In the genomic region with DNA sequence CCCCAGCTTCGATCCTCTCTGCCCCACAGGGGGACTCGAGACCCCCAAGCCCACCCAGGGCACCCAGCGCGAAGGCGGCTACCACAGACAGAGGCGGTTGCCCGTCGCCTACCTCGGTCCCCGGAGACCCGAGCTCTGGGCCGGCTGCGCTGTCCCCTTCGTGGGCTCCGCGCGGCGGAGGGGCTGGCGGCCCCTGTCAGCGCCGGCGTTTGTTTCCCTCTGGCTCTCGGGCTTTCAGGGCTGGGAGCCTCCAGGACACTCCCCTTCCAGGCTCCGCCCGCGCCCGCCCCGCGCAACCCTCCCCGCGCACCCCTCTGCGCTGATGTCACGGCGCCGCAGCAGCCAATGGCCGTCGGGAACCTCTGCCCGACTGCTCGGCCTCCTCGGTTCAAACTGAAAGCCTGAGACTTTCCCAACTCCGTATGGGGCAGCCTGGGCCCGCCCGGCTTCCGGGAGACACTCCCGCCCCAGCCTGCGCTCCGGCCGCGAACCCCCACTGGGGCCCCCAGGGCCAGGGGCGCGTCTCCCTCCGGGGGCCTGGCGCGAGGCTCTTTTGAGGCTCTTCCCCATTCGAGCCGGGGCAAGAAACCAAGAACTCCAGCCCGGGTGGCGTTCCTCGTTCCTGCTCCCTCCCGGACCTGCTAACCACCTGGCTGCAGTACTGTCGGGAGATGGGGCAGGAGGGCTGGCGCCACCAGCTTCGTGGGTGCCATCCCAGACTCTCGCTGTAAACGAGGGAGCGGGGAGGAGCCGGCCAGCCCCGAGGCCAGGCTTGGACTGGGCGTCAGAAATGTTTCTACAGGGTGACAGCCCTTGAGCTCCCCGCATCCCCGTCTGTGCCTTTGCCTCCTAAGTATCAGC, we compare ENCODE assay signal across 1 cellular context.
A peak's percentile ranks its signal among the peaks of the same experiment; 100 is the strongest.
TF ChIP-seq lines count a peak whose summit lies in the region.

Gene CDC42EP4, minus strand, starts transcription at position 221 of the 861 bp plus-strand sequence. CDS start 25,501 bp downstream, outside the sequence.

TF ChIP-seq in GM12878, 131 proteins besides CTCF, POLR2A, EP300 and RAD21 (continued from another document):
- TF ChIP-seq CEBPZ (IDR thresholded peaks at IDR 0.05; ENCODE audit: low read depth, low read length) (no peak), SREBF2 (IDR thresholded peaks at IDR 0.05; ENCODE audit: low read length) (no peak), NR2F1 (conservative IDR thresholded peaks at IDR 0.05) (0 out of 2 replicates have a peak, but pooled peaks have one; percentile 33), CREB1 (IDR thresholded peaks at IDR 0.05; ENCODE audit: low read depth) (peak; percentile 68; the same call in 1 of the 2 replicates), IKZF2 (IDR thresholded peaks at IDR 0.05) (peak; percentile 41 to 45; a peak in 3 of 4 replicates), KLF5 (IDR thresholded peaks at IDR 0.05; ENCODE audit: partially characterized antibody) (no peak), SPI1 (IDR thresholded peaks at IDR 0.05; ENCODE audit: borderline replicate concordance, insufficient read depth, low read depth, low read length) (peak; percentile 16; the same call in 1 of the 2 replicates), ZNF687 (IDR thresholded peaks at IDR 0.05) (peak; percentile 82; the same call in 1 of the 2 replicates), MXI1 (IDR thresholded peaks at IDR 0.05; ENCODE audit: low read depth, low read length) (peak; percentile 73), CHD2 (IDR thresholded peaks at IDR 0.05; ENCODE audit: borderline replicate concordance, low read depth, low read length) (no peak), GATAD2B (conservative IDR thresholded peaks at IDR 0.05; ENCODE audit: low read depth) (peak; percentile 78; the same call in 1 of the 2 replicates), BACH1 (IDR thresholded peaks at IDR 0.05; ENCODE audit: borderline replicate concordance) (no peak), DPF2 (IDR thresholded peaks at IDR 0.05) (peak; percentile 42; the same call in 1 of the 2 replicates), NRF1 (conservative IDR thresholded peaks at IDR 0.05; ENCODE audit: low read depth, low read length) (peak; percentile 80), TCF3 (IDR thresholded peaks at IDR 0.05; ENCODE audit: borderline replicate concordance, insufficient read depth, low read depth, low read length) (no peak), ATF7 (IDR thresholded peaks at IDR 0.05; ENCODE audit: low read depth) (peak; percentile 30; the same call in 1 of the 2 replicates), LARP7 (IDR thresholded peaks at IDR 0.05) (0 out of 2 replicates have a peak, but pooled peaks have one; percentile 47), BHLHE40 (IDR thresholded peaks at IDR 0.05; ENCODE audit: borderline replicate concordance in 1 of 2, low read depth in 2 of 2, low read length in 1 of 2) (peak in 1 of 2 experiments; percentile 32; a peak in 1 of 4 replicates), SMARCA5 (IDR thresholded peaks at IDR 0.05) (0 out of 2 replicates have a peak, but pooled peaks have one; percentile 44), IKZF1 (conservative IDR thresholded peaks at IDR 0.05) (peak; percentile 71), POLR2AphosphoS5 (IDR thresholded peaks at IDR 0.05; ENCODE audit: low read length) (no peak; the same call in 1 of the 2 replicates), ZZZ3 (IDR thresholded peaks at IDR 0.05; ENCODE audit: control insufficient read depth, insufficient read length, low read depth) (no peak), FOXM1 (IDR thresholded peaks at IDR 0.05; ENCODE audit: low read depth, low read length) (no peak), RFX5 (IDR thresholded peaks at IDR 0.05; ENCODE audit: low read depth, low read length) (peak; percentile 69)
- TF ChIP-seq, protein P1, sequence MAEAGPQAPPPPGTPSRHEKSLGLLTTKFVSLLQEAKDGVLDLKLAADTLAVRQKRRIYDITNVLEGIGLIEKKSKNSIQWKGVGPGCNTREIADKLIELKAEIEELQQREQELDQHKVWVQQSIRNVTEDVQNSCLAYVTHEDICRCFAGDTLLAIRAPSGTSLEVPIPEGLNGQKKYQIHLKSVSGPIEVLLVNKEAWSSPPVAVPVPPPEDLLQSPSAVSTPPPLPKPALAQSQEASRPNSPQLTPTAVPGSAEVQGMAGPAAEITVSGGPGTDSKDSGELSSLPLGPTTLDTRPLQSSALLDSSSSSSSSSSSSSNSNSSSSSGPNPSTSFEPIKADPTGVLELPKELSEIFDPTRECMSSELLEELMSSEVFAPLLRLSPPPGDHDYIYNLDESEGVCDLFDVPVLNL (IDR thresholded peaks at IDR 0.05; ENCODE audit: low read depth, low read length), result peak; percentile 61; the same call in 1 of the 2 replicates
- TF ChIP-seq, protein P2, sequence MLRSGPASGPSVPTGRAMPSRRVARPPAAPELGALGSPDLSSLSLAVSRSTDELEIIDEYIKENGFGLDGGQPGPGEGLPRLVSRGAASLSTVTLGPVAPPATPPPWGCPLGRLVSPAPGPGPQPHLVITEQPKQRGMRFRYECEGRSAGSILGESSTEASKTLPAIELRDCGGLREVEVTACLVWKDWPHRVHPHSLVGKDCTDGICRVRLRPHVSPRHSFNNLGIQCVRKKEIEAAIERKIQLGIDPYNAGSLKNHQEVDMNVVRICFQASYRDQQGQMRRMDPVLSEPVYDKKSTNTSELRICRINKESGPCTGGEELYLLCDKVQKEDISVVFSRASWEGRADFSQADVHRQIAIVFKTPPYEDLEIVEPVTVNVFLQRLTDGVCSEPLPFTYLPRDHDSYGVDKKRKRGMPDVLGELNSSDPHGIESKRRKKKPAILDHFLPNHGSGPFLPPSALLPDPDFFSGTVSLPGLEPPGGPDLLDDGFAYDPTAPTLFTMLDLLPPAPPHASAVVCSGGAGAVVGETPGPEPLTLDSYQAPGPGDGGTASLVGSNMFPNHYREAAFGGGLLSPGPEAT (IDR thresholded peaks at IDR 0.05; ENCODE audit: low read depth), result 0 out of 2 replicates have a peak, but pooled peaks have one; percentile 13
- TF ChIP-seq, protein P3, sequence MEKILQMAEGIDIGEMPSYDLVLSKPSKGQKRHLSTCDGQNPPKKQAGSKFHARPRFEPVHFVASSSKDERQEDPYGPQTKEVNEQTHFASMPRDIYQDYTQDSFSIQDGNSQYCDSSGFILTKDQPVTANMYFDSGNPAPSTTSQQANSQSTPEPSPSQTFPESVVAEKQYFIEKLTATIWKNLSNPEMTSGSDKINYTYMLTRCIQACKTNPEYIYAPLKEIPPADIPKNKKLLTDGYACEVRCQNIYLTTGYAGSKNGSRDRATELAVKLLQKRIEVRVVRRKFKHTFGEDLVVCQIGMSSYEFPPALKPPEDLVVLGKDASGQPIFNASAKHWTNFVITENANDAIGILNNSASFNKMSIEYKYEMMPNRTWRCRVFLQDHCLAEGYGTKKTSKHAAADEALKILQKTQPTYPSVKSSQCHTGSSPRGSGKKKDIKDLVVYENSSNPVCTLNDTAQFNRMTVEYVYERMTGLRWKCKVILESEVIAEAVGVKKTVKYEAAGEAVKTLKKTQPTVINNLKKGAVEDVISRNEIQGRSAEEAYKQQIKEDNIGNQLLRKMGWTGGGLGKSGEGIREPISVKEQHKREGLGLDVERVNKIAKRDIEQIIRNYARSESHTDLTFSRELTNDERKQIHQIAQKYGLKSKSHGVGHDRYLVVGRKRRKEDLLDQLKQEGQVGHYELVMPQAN (conservative IDR thresholded peaks at IDR 0.05), result peak; percentile 46
